In genomic region chr16:84117482-84117843, GRCh38 we compare ENCODE assay signal across 8 cellular contexts. TPM values are rescaled to one million over a fixed set of nuclear protein-coding genes. Genes with fewer than 3 reads are reported as not detected.
DNase-seq lines count a peak whose midpoint lies in the region; ATAC-seq and TF ChIP-seq lines count a peak whose summit lies in the region.

No MANE protein-coding gene starts in this region.

- TF ChIP-seq POLR2A in vagina (IDR thresholded peaks at IDR 0.05) = no peak

- H3K27ac ChIP-seq in neural cell (ENCODE audit: low read length) (peak overlapping the region; percentile 88), vagina (peak overlapping the region; percentile 93)

- no peak for TF ChIP-seq RAD21 in neural cell (conservative IDR thresholded peaks at IDR 0.05)

- intact Hi-C loops in activated CD8-positive, alpha-beta T cell treated with anti-CD3 and anti-CD28 coated beads for 36 hours (cut with micrococcal nuclease) = no loop called here
- intact Hi-C loops in vagina (cut with DNase I) = no loop called here

- H3K27ac Mint-ChIP-seq in activated CD8-positive, alpha-beta T cell treated with anti-CD3 and anti-CD28 coated beads for 36 hours = peak overlapping the region; percentile 95

- H3K9ac ChIP-seq in neural cell (ENCODE audit: low read length) = peak overlapping the region; percentile 89

- ATAC-seq in activated CD8-positive, alpha-beta T cell treated with anti-CD3 and anti-CD28 coated beads for 36 hours = peak; percentile 5
- no peak for ATAC-seq in GM21381 (IDR thresholded peaks at IDR 0.05; ENCODE audit: unreplicated experiment)

- peaks cover 7% of the 10 kb centered on the region for H3K36me3 Mint-ChIP-seq in activated CD8-positive, alpha-beta T cell treated with anti-CD3 and anti-CD28 coated beads for 36 hours (ENCODE audit: low read depth)

- peak overlapping the region; percentile 83 for H2AFZ ChIP-seq in neural cell (ENCODE audit: low read depth, low read length)

- no peaks in the 10 kb centered on the region for H3F3A ChIP-seq in neural cell (ENCODE audit: insufficient read depth, low read length, poor library complexity, severe bottlenecking)

- peaks cover 28% of the 10 kb centered on the region for H3K4me1 ChIP-seq in vagina

- peak overlapping the region; percentile 92 for H3K4me2 ChIP-seq in neural cell (ENCODE audit: low read length)

- H4K20me1 ChIP-seq in neural cell (ENCODE audit: insufficient read depth) = no peaks in the 10 kb centered on the region

- CTCF ChIA-PET in activated CD8-positive, alpha-beta T cell treated with anti-CD3 and anti-CD28 coated beads for 36 hours (lab: Charles Lee) = interaction anchor here (0.8 to 6.1 kb wide), 12 partner anchors 14 to 161 kb away, joined by 3 to 40 read pairs (median 9); partner anchors contain the start of genes DNAAF1, HSDL1 and TAF1C

- H3K4me1 Mint-ChIP-seq in activated CD8-positive, alpha-beta T cell treated with anti-CD3 and anti-CD28 coated beads for 36 hours (ENCODE audit: low read depth) = peaks cover 23% of the 10 kb centered on the region

- no peak for TF ChIP-seq CTCF in activated CD8-positive, alpha-beta T cell treated with anti-CD3 and anti-CD28 coated beads for 36 hours (IDR thresholded peaks at IDR 0.05)
- TF ChIP-seq CTCF in fibroblast of mammary gland (conservative IDR thresholded peaks at IDR 0.05; ENCODE audit: control insufficient read depth, insufficient read depth, low read depth, low read length) = no peak
- no peak for TF ChIP-seq CTCF in neural cell (IDR thresholded peaks at IDR 0.05; ENCODE audit: poor library complexity, severe bottlenecking)
- no peak for TF ChIP-seq CTCF in vagina (IDR thresholded peaks at IDR 0.05)

- POLR2A ChIA-PET in activated CD8-positive, alpha-beta T cell treated with anti-CD3 and anti-CD28 coated beads for 36 hours (lab: Charles Lee) = interaction anchor here (0.8 to 3.5 kb wide), 19 partner anchors 11 to 78 kb away, joined by 3 to 26 read pairs (median 5); partner anchors contain the start of genes DNAAF1 and HSDL1

- H3K27me3 Mint-ChIP-seq in activated CD8-positive, alpha-beta T cell treated with anti-CD3 and anti-CD28 coated beads for 36 hours = no peaks in the 10 kb centered on the region

- DNase-seq in NCI-H146 (lab: John Stamatoyannopoulos, UW) (peak; percentile 42), NCI-H146 treated with DMSO at 0.1 percent for 48 hours (lab: John Stamatoyannopoulos, UW; ENCODE audit: unreplicated experiment) (no peak), Kasumi-1 (lab: John Stamatoyannopoulos, UW) (peak; percentile 33 to 62), fibroblast of mammary gland (ENCODE audit: low read depth) (peak; percentile 49), vagina (ENCODE audit: extremely low spot score in 2 of 2) (no peak)
- peak; percentile 79 for DNase-seq in activated CD8-positive, alpha-beta T cell treated with anti-CD3 and anti-CD28 coated beads for 36 hours

- H3K36me3 ChIP-seq in neural cell (ENCODE audit: insufficient read depth, low read length) (peaks cover 4% of the 10 kb centered on the region), vagina (peaks cover 0 to under 1% of the 10 kb centered on the region in 2 donors)

- H3K4me3 ChIP-seq in fibroblast of mammary gland (ENCODE audit: control insufficient read depth, low read depth, low read length) (peak overlapping the region; percentile 76), neural cell (ENCODE audit: low read length) (peak overlapping the region; percentile 100), vagina (peak overlapping the region; percentile 88 to 100)

- H3K9me3 Mint-ChIP-seq in activated CD8-positive, alpha-beta T cell treated with anti-CD3 and anti-CD28 coated beads for 36 hours = no peaks in the 10 kb centered on the region

- peak overlapping the region; percentile 94 for H3K4me3 Mint-ChIP-seq in activated CD8-positive, alpha-beta T cell treated with anti-CD3 and anti-CD28 coated beads for 36 hours

- no peaks in the 10 kb centered on the region for H3K9me3 ChIP-seq in neural cell (ENCODE audit: low read length)
- H3K9me3 ChIP-seq in vagina = no peaks in the 10 kb centered on the region

- H3K9me2 ChIP-seq in neural cell (ENCODE audit: insufficient read depth, low read length) = no peaks in the 10 kb centered on the region

- peaks cover 33% of the 10 kb centered on the region for H3K79me2 ChIP-seq in neural cell (replicated peaks; ENCODE audit: insufficient read depth, low read length)

- H3K27me3 ChIP-seq in neural cell (ENCODE audit: insufficient read depth, low read depth, low read length) (no peaks in the 10 kb centered on the region), vagina (no peaks in the 10 kb centered on the region)

- no peak for TF ChIP-seq EP300 in neural cell (conservative IDR thresholded peaks at IDR 0.05; ENCODE audit: poor library complexity, severe bottlenecking)

TF ChIP-seq in neural cell, 6 proteins besides CTCF, POLR2A, EP300 and RAD21:
- no peak for TF ChIP-seq EZH2 (IDR thresholded peaks at IDR 0.05; ENCODE audit: borderline replicate concordance, insufficient read depth, low read length, poor library complexity, severe bottlenecking)
- peak; percentile 53 for TF ChIP-seq MXI1 (conservative IDR thresholded peaks at IDR 0.05; ENCODE audit: poor library complexity, severe bottlenecking)
- TF ChIP-seq POLR2AphosphoS5 (IDR thresholded peaks at IDR 0.05) = no peak
- TF ChIP-seq, protein P1, sequence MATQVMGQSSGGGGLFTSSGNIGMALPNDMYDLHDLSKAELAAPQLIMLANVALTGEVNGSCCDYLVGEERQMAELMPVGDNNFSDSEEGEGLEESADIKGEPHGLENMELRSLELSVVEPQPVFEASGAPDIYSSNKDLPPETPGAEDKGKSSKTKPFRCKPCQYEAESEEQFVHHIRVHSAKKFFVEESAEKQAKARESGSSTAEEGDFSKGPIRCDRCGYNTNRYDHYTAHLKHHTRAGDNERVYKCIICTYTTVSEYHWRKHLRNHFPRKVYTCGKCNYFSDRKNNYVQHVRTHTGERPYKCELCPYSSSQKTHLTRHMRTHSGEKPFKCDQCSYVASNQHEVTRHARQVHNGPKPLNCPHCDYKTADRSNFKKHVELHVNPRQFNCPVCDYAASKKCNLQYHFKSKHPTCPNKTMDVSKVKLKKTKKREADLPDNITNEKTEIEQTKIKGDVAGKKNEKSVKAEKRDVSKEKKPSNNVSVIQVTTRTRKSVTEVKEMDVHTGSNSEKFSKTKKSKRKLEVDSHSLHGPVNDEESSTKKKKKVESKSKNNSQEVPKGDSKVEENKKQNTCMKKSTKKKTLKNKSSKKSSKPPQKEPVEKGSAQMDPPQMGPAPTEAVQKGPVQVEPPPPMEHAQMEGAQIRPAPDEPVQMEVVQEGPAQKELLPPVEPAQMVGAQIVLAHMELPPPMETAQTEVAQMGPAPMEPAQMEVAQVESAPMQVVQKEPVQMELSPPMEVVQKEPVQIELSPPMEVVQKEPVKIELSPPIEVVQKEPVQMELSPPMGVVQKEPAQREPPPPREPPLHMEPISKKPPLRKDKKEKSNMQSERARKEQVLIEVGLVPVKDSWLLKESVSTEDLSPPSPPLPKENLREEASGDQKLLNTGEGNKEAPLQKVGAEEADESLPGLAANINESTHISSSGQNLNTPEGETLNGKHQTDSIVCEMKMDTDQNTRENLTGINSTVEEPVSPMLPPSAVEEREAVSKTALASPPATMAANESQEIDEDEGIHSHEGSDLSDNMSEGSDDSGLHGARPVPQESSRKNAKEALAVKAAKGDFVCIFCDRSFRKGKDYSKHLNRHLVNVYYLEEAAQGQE (IDR thresholded peaks at IDR 0.05; ENCODE audit: borderline replicate concordance) = no peak
- no peak for TF ChIP-seq SMC3 (conservative IDR thresholded peaks at IDR 0.05; ENCODE audit: poor library complexity)
- TF ChIP-seq TAF1 (IDR thresholded peaks at IDR 0.05; ENCODE audit: low read depth) = no peak

RNA-seq across cellular contexts. Expression of gene MBTPS1, which starts 0.7 kb away (rescaled TPM):
- 10 to 100 TPM; 31.5 to 31.7 TPM for total RNA-seq in activated CD8-positive, alpha-beta T cell treated with anti-CD3 and anti-CD28 coated beads for 36 hours
- 66.9 and 86.9 TPM in 2 replicates for polyA plus RNA-seq in neural cell
- 106 and 107 TPM in 2 replicates for polyA minus RNA-seq in neural cell
- 71.0 TPM for total RNA-seq in vagina

RNA-seq across cellular contexts. Expression of gene HSDL1, which starts 27.5 kb away (rescaled TPM):
- total RNA-seq in activated CD8-positive, alpha-beta T cell treated with anti-CD3 and anti-CD28 coated beads for 36 hours = 10 to 100 TPM; 11.1 to 11.8 TPM
- 211 and 217 TPM in 2 replicates for polyA plus RNA-seq in neural cell
- 285 and 291 TPM in 2 replicates for polyA minus RNA-seq in neural cell
- total RNA-seq in vagina = 16.9 TPM

RNA-seq across cellular contexts. Expression of gene DNAAF1, which starts 27.6 kb away (rescaled TPM):
- total RNA-seq in activated CD8-positive, alpha-beta T cell treated with anti-CD3 and anti-CD28 coated beads for 36 hours = not detected
- polyA plus RNA-seq in neural cell = 0.71 TPM in 1 of 2 replicates, not detected in the other
- under 0.01 and 0.23 TPM in 2 replicates for polyA minus RNA-seq in neural cell
- not detected for total RNA-seq in vagina

Comparison
In these comparisons a context has a peak if more than half of its experiments do, and no peak if none do; other contexts are left out.
1. DNase-seq: peak in NCI-H146 (single experiment), Kasumi-1 (2 of 2), activated CD8-positive, alpha-beta T cell treated with anti-CD3 and anti-CD28 coated beads for 36 hours (single experiment) and fibroblast of mammary gland (single experiment); none in NCI-H146 treated with DMSO at 0.1 percent for 48 hours (single experiment) and vagina (0 of 2).
2. Peak in every context shown above with its lines, with median percentiles within 50 percentile points of each other: H3K4me3 ChIP-seq.